In genomic region chr6:123997223-123997622, GRCh38 we compare ENCODE assay signal across 15 cellular contexts.
A peak's percentile ranks its signal among the peaks of the same experiment; 100 is the strongest.
DNase-seq lines count a peak whose midpoint lies in the region; ATAC-seq lines count a peak whose summit lies in the region.
"Had no signal": no experiment of that assay in that cellular context is flagged by ENCODE, and none has a peak within 500 bp of the region (broad histone marks: within the 10 kb centered on the region; RNA-seq: fewer than 3 reads in every experiment).

No MANE protein-coding gene starts in this region.

- DNase-seq in NCI-H82 (lab: John Stamatoyannopoulos, UW) (peak; percentile 54), NCI-H82 treated with DMSO at 0.1 percent for 48 hours (lab: John Stamatoyannopoulos, UW; ENCODE audit: unreplicated experiment) (no peak), NCI-H2029 treated with DMSO at 0.1 percent for 48 hours (lab: John Stamatoyannopoulos, UW) (peak; percentile 99), NCI-H748 (lab: John Stamatoyannopoulos, UW; ENCODE audit: unreplicated experiment) (peak; percentile 98), left colon (peak; percentile 9 to 29), occipital lobe (lab: John Stamatoyannopoulos, UW) (no peak), hepatic stellate cell (ENCODE audit: low spot score) (no peak), germinal center (ENCODE audit: low spot score) (no peak)
- DNase-seq: activated CD8-positive, alpha-beta T cell treated with anti-CD3 and anti-CD28 coated beads, Interleukin-2, amount 10 ng/mL, durations not matched to agents 7 days and 5 days; C1 segment of cervical spinal cord; central memory CD4-positive, alpha-beta T cell; NCI-H1930; stimulated activated CD4-positive, alpha-beta T cell treated with anti-CD3 and anti-CD28 coated beads, Interleukin-15, amount 100 ng/mL, for 24 hours; SW 1271; WERI-Rb-1 had no signal

- no peak for ATAC-seq in left colon
- ATAC-seq: activated CD8-positive, alpha-beta T cell treated with anti-CD3 and anti-CD28 coated beads, Interleukin-2, amount 10 ng/mL, durations not matched to agents 7 days and 5 days had no signal

- intact Hi-C loops in left colon (cut with DNase I, micrococcal nuclease), result no loop called here

Comparison
In these comparisons a context has a peak if more than half of its experiments do, and no peak if none do; other contexts are left out.
1. DNase-seq: peak in NCI-H82 (single experiment), NCI-H2029 treated with DMSO at 0.1 percent for 48 hours (single experiment), NCI-H748 (single experiment) and left colon (2 of 2); none in NCI-H82 treated with DMSO at 0.1 percent for 48 hours (single experiment), occipital lobe (single experiment), hepatic stellate cell (single experiment) and germinal center (single experiment).